In genomic region chr3:74897006-74897405, GRCh38 we compare ENCODE assay signal across 12 cellular contexts.
DNase-seq lines count a peak whose midpoint lies in the region; ATAC-seq and TF ChIP-seq lines count a peak whose summit lies in the region.
"Had no signal": no experiment of that assay in that cellular context is flagged by ENCODE, and none has a peak within 500 bp of the region (broad histone marks: within the 10 kb centered on the region; RNA-seq: fewer than 3 reads in every experiment).

No MANE protein-coding gene starts in this region.

- TF ChIP-seq CTCF in BE2C (IDR thresholded peaks at IDR 0.05; ENCODE audit: low read depth, low read length) (peak; percentile 45), VCaP (conservative IDR thresholded peaks at IDR 0.05) (peak; percentile 65; the same call in 1 of the 2 replicates), kidney epithelial cell (IDR thresholded peaks at IDR 0.05; ENCODE audit: insufficient read depth, low read length, poor library complexity, severe bottlenecking) (peak; percentile 24), gastrocnemius medialis (IDR thresholded peaks at IDR 0.05 in 4 of 5, conservative IDR thresholded peaks at IDR 0.05 in 1 of 5) (no peak)

- no peak for DNase-seq in BE2C
- DNase-seq in HuH-7 (ENCODE audit: low spot score) = peak; percentile 7
- no peak for DNase-seq in kidney epithelial cell (ENCODE audit: low read depth)
- DNase-seq in activated CD4-positive, CD25-positive, alpha-beta regulatory T cell treated with anti-CD3 and anti-CD28 coated beads, Interleukin-2, amount 50 U/mL, for 72 hours = no peak
- no peak for DNase-seq in gastrocnemius medialis
- DNase-seq: aorta, DMS153, NCI-H526 had no signal

- no peak for ATAC-seq in HG02759 (IDR thresholded peaks at IDR 0.05; ENCODE audit: unreplicated experiment)
- no peak for ATAC-seq in gastrocnemius medialis
- no peak for ATAC-seq in GM21717 (IDR thresholded peaks at IDR 0.05; ENCODE audit: unreplicated experiment)

- H3K27ac ChIP-seq in VCaP = no peak overlapping the region
- no peak overlapping the region for H3K27ac ChIP-seq in gastrocnemius medialis
- H3K27ac ChIP-seq: KMS-11 had no signal

- H3K9me3 ChIP-seq in BE2C = no peaks in the 10 kb centered on the region
- H3K9me3 ChIP-seq in gastrocnemius medialis = no peaks in the 10 kb centered on the region

- H3K4me3 ChIP-seq in BE2C (ENCODE audit: low read depth, low read length) (no peak overlapping the region), kidney epithelial cell (ENCODE audit: low read depth, low read length) (no peak overlapping the region), gastrocnemius medialis (no peak overlapping the region)

- H3K27me3 ChIP-seq in BE2C (no peaks in the 10 kb centered on the region), kidney epithelial cell (ENCODE audit: control insufficient read depth, insufficient read depth, low read length) (no peaks in the 10 kb centered on the region), gastrocnemius medialis (no peaks in the 10 kb centered on the region)

- no peaks in the 10 kb centered on the region for H3K36me3 ChIP-seq in BE2C
- H3K36me3 ChIP-seq in kidney epithelial cell (ENCODE audit: control insufficient read depth, insufficient read depth, low read length) = no peaks in the 10 kb centered on the region
- H3K36me3 ChIP-seq in gastrocnemius medialis = no peaks in the 10 kb centered on the region

- no peak for TF ChIP-seq POLR2A in gastrocnemius medialis (IDR thresholded peaks at IDR 0.05)

- in situ Hi-C loops in gastrocnemius medialis (cut with MboI; ENCODE audit: low sequenced_read_pairs in 4 of 4) = no loop called here

- intact Hi-C loops in gastrocnemius medialis (cut with DNase I; ENCODE audit: low total_unique reads) = no loop called here

- H3K4me1 ChIP-seq in BE2C (no peaks in the 10 kb centered on the region), gastrocnemius medialis (no peaks in the 10 kb centered on the region)

Comparison
In these comparisons a context has a peak if more than half of its experiments do, and no peak if none do; other contexts are left out.
1. CTCF ChIP-seq: peak in BE2C (single experiment), VCaP (single experiment) and kidney epithelial cell (single experiment); none in gastrocnemius medialis (0 of 5).